1 cellular context compared by ENCODE assay signal in genomic region chr17:46270032-46270431, GRCh38.
TF ChIP-seq lines count a peak whose summit lies in the region.

No MANE protein-coding gene starts in this region.

TF ChIP-seq in HEK293, 187 proteins besides CTCF, POLR2A, EP300 and RAD21 (continued from another document):
- peak; percentile 84 for TF ChIP-seq REST (tag by site-specific recombination; IDR thresholded peaks at IDR 0.05)
- TF ChIP-seq ZNF623 (tag by site-specific recombination; IDR thresholded peaks at IDR 0.05): no peak
- no peak for TF ChIP-seq PBX3 (CRISPR knock-in tag; IDR thresholded peaks at IDR 0.05)
- TF ChIP-seq ZNF223 (tag by site-specific recombination; IDR thresholded peaks at IDR 0.05): no peak
- no peak for TF ChIP-seq KLF7 (tag by site-specific recombination; IDR thresholded peaks at IDR 0.05; ENCODE audit: borderline replicate concordance)
- peak; percentile 88 for TF ChIP-seq ZNF600 (tag by site-specific recombination; IDR thresholded peaks at IDR 0.05)
- TF ChIP-seq ZNF155 (tag by site-specific recombination; IDR thresholded peaks at IDR 0.05): no peak
TF ChIP-seq in HEK293: peak in this region for 2.
